Comparison of ENCODE assay signal across 10 cellular contexts in genomic region chr16:56481468-56482112, GRCh38. TPM values are rescaled to one million over a fixed set of nuclear protein-coding genes. Genes with fewer than 3 reads are reported as not detected.
DNase-seq lines count a peak whose midpoint lies in the region; ATAC-seq and TF ChIP-seq lines count a peak whose summit lies in the region.
"Had no signal": no experiment of that assay in that cellular context is flagged by ENCODE, and none has a peak within 500 bp of the region (broad histone marks: within the 10 kb centered on the region; RNA-seq: fewer than 3 reads in every experiment).

No MANE protein-coding gene starts in this region.

- no peak for TF ChIP-seq CTCF in CD8-positive, alpha-beta T cell (IDR thresholded peaks at IDR 0.05)

- H3K27me3 Mint-ChIP-seq in CD8-positive, alpha-beta T cell (ENCODE audit: low read depth), result no peaks in the 10 kb centered on the region

- no peaks in the 10 kb centered on the region for H3K4me1 Mint-ChIP-seq in CD8-positive, alpha-beta T cell (ENCODE audit: low read depth)

- no peak for ATAC-seq in CD8-positive, alpha-beta T cell
- ATAC-seq in sciatic nerve, result no peak
- ATAC-seq in HG02970 (IDR thresholded peaks at IDR 0.05; ENCODE audit: low FRiP score, unreplicated experiment), result no peak

- no peaks in the 10 kb centered on the region for H3K9me3 ChIP-seq in CD8-positive, alpha-beta T cell (ENCODE audit: low read length)
- H3K9me3 ChIP-seq: SK-N-SH had no signal

- H3K36me3 ChIP-seq in CD8-positive, alpha-beta T cell (ENCODE audit: insufficient read depth, low read length), result peaks cover 11% of the 10 kb centered on the region

- H3K27ac Mint-ChIP-seq in CD8-positive, alpha-beta T cell, result peak overlapping the region; percentile 9

- POLR2A ChIA-PET in CD8-positive, alpha-beta T cell (lab: Charles Lee), result interaction anchor here (0.7 to 1.5 kb wide), 2 partner anchors 30 to 754 kb away, joined by 3 read pairs; partner anchors contain the start of genes NUDT21 and OGFOD1

- H3K27ac ChIP-seq in CD8-positive, alpha-beta T cell (ENCODE audit: low read depth, low read length), result no peak overlapping the region
- H3K27ac ChIP-seq: epithelial cell of prostate had no signal

- no peak overlapping the region for H3K4me3 ChIP-seq in CD8-positive, alpha-beta T cell (ENCODE audit: low read depth, low read length)

- CTCF ChIA-PET in CD8-positive, alpha-beta T cell (lab: Charles Lee), result no interaction called here

- H3K36me3 Mint-ChIP-seq in CD8-positive, alpha-beta T cell, result peaks cover 74% of the 10 kb centered on the region

- H3K9me3 Mint-ChIP-seq in CD8-positive, alpha-beta T cell, result no peaks in the 10 kb centered on the region

- intact Hi-C loops in CD8-positive, alpha-beta T cell (cut with DNase I, micrococcal nuclease), result no loop called here
- intact Hi-C loops in sciatic nerve (cut with DNase I), result no loop called here

- no peak for DNase-seq in CD8-positive, alpha-beta T cell
- DNase-seq in LHCN-M2 (ENCODE audit: low read depth) (peak; percentile 89), fibroblast of gingiva (ENCODE audit: low read depth) (peak; percentile 8), mesenteric fat pad (ENCODE audit: low spot score) (no peak), sciatic nerve (ENCODE audit: low spot score) (no peak)
- DNase-seq: NCI-H1092 treated with DMSO at 0.1 percent for 48 hours, NCI-H748 treated with DMSO at 0.1 percent for 48 hours, SK-N-SH had no signal

- no peak overlapping the region for H3K4me3 Mint-ChIP-seq in CD8-positive, alpha-beta T cell

- H3K27me3 ChIP-seq in CD8-positive, alpha-beta T cell (ENCODE audit: insufficient read depth, low read length), result no peaks in the 10 kb centered on the region

- no peaks in the 10 kb centered on the region for H3K4me1 ChIP-seq in CD8-positive, alpha-beta T cell (ENCODE audit: insufficient read depth, low read length)

RNA-seq across cellular contexts. Expression of gene OGFOD1, which starts 30.2 kb away (rescaled TPM):
- total RNA-seq in CD8-positive, alpha-beta T cell, result 10 to 100 TPM; 17.0 to 21.5 TPM
- 101 and 127 TPM in 2 replicates for total RNA-seq in LHCN-M2 (2014; rRNA removed)
- 35.3 TPM for polyA plus RNA-seq in LHCN-M2 (2012)
- 44.9 TPM for total RNA-seq in mesenteric fat pad
- 35.9 TPM for total RNA-seq in sciatic nerve

RNA-seq across cellular contexts. Expression of gene NUDT21, which starts 30.5 kb away (rescaled TPM):
- total RNA-seq in CD8-positive, alpha-beta T cell, result 100 to 1,000 TPM in 1 of 2 experiments, 10 to 100 TPM in 1; 99.1 to 106 TPM
- total RNA-seq in LHCN-M2 (2014; rRNA removed), result 78.5 and 86.0 TPM in 2 replicates
- 62.9 TPM for polyA plus RNA-seq in LHCN-M2 (2012)
- 71.1 TPM for total RNA-seq in mesenteric fat pad
- total RNA-seq in sciatic nerve, result 91.3 TPM

RNA-seq across cellular contexts. Expression of gene BBS2, which starts 38.2 kb away (rescaled TPM):
- total RNA-seq in CD8-positive, alpha-beta T cell, result 10 to 100 TPM; 60.6 to 62.1 TPM
- total RNA-seq in LHCN-M2 (2014; rRNA removed) (27.1 and 37.1 TPM in 2 replicates), mesenteric fat pad (24.9 TPM), sciatic nerve (110 TPM)
- 16.7 TPM for polyA plus RNA-seq in LHCN-M2 (2012)

RNA-seq across cellular contexts. Expression of gene AMFR, which starts 56.2 kb away (rescaled TPM):
- 10 to 100 TPM; 75.4 to 76.4 TPM for total RNA-seq in CD8-positive, alpha-beta T cell
- total RNA-seq in LHCN-M2 (2014; rRNA removed), result 132 and 134 TPM in 2 replicates
- 69.8 TPM for polyA plus RNA-seq in LHCN-M2 (2012)
- total RNA-seq in mesenteric fat pad, result 113 TPM
- 152 TPM for total RNA-seq in sciatic nerve

Comparison
In these comparisons a context has a peak if more than half of its experiments do, and no peak if none do; other contexts are left out.
1. DNase-seq: peak in LHCN-M2 (single experiment) and fibroblast of gingiva (single experiment); none in CD8-positive, alpha-beta T cell (0 of 7), mesenteric fat pad (single experiment) and sciatic nerve (single experiment).